Comparison of ENCODE assay signal across 7 cellular contexts in genomic region chr11:67265633-67266423, GRCh38. TPM values are rescaled to one million over a fixed set of nuclear protein-coding genes. Genes with fewer than 3 reads are reported as not detected.
A peak's percentile ranks its signal among the peaks of the same experiment; 100 is the strongest.
DNase-seq lines count a peak whose midpoint lies in the region; ATAC-seq, FAIRE-seq and TF ChIP-seq lines count a peak whose summit lies in the region.

No MANE protein-coding gene starts in this region.

- no peaks in the 10 kb centered on the region for H3K27me3 ChIP-seq in PC-3 (ENCODE audit: low read length)
- no peaks in the 10 kb centered on the region for H3K27me3 ChIP-seq in neural cell (ENCODE audit: insufficient read depth, low read depth, low read length)
- no peaks in the 10 kb centered on the region for H3K27me3 ChIP-seq in thyroid gland

- peak; percentile 68 for TF ChIP-seq CTCF in PC-3 (conservative IDR thresholded peaks at IDR 0.05; ENCODE audit: low read depth, low read length)
- TF ChIP-seq CTCF in fibroblast of pulmonary artery (IDR thresholded peaks at IDR 0.05; ENCODE audit: low read length, missing control alignments) = peak; percentile 30
- TF ChIP-seq CTCF in neural cell (IDR thresholded peaks at IDR 0.05; ENCODE audit: poor library complexity, severe bottlenecking) = peak; percentile 88
- peak; percentile 26 to 90 (median 56) for TF ChIP-seq CTCF in thyroid gland (IDR thresholded peaks at IDR 0.05)

- peak; percentile 90 for FAIRE-seq in GM12892 (lab: Jason Lieb, UNC)

- no TSS peak for BruUV-seq in PC-3 (replicated peaks; lab: Mats Ljungman, UMichigan)

- H3K4me3 ChIP-seq in PC-3 (ENCODE audit: low read length) (peak overlapping the region; percentile 57), fibroblast of pulmonary artery (replicated peaks; ENCODE audit: low read depth, low read length) (peak overlapping the region; percentile 28), neural cell (ENCODE audit: low read length) (peak overlapping the region; percentile 67), thyroid gland (replicated peaks in 1 of 3) (no peak overlapping the region)

- POLR2A ChIA-PET in PC-3 (lab: Charles Lee; ENCODE audit: unreplicated experiment) = interaction anchor here (0.6 kb wide), 1 partner anchor 52 kb away, joined by 5 read pairs; no protein-coding TSS in a partner anchor

- CTCF ChIA-PET in PC-3 (lab: Charles Lee) = interaction anchor here (1.0 kb wide), 1 partner anchor 51 kb away, joined by 19 read pairs; no protein-coding TSS in a partner anchor

- H3K27ac ChIP-seq in PC-3 (ENCODE audit: low read length) (no peak overlapping the region), neural cell (ENCODE audit: low read length) (peak overlapping the region; percentile 24), thyroid gland (peak overlapping the region; percentile 12 to 85 (median 73))

- ATAC-seq in HG03139 (IDR thresholded peaks at IDR 0.05; ENCODE audit: unreplicated experiment) (peak; percentile 34), PC-3 (peak; percentile 39)

- no peaks in the 10 kb centered on the region for H3K9me2 ChIP-seq in PC-3 (replicated peaks; ENCODE audit: low read length)
- H3K9me2 ChIP-seq in neural cell (ENCODE audit: insufficient read depth, low read length) = no peaks in the 10 kb centered on the region

- H3K4me1 ChIP-seq in PC-3 (ENCODE audit: insufficient read depth, low read length) = peaks cover 49% of the 10 kb centered on the region
- H3K4me1 ChIP-seq in thyroid gland = peaks cover 29 to 64% of the 10 kb centered on the region in 2 donors

- H4K20me1 ChIP-seq in PC-3 (ENCODE audit: low read length) (peaks cover 28% of the 10 kb centered on the region), neural cell (ENCODE audit: insufficient read depth) (no peaks in the 10 kb centered on the region)

- DNase-seq in GM12892 (ENCODE audit: insufficient read length) (peak; percentile 86), PC-3 (peak; percentile 77), fibroblast of pulmonary artery (ENCODE audit: low read depth) (peak; percentile 62), thyroid gland (peak; percentile 70 to 74)
- DNase-seq in activated T-helper 1 cell treated with anti-CD3 and anti-CD28 coated beads, Interleukin-2, amount 50 U/mL, for 16 hours (ENCODE audit: low read depth in 1 of 2, low spot score in 1 of 2) = peak; percentile 61 to 75

- H3K9ac ChIP-seq in PC-3 (ENCODE audit: low read length) (no peak overlapping the region; the same call in 1 of the 2 replicates), neural cell (ENCODE audit: low read length) (peak overlapping the region; percentile 60)

- TF ChIP-seq EP300 in neural cell (conservative IDR thresholded peaks at IDR 0.05; ENCODE audit: poor library complexity, severe bottlenecking) = no peak

- intact Hi-C loops in PC-3 (cut with micrococcal nuclease) (loop anchor here (2.0 to 5.0 kb wide), 2 partner anchors 36 to 79 kb away; partner anchors contain the start of gene SSH3), thyroid gland (cut with DNase I) (loop anchor here (2.0 kb wide), 1 partner anchor 53 kb away; no protein-coding TSS in a partner anchor)

- peaks cover 43% of the 10 kb centered on the region for H3K79me2 ChIP-seq in PC-3 (ENCODE audit: low read length)
- H3K79me2 ChIP-seq in neural cell (replicated peaks; ENCODE audit: insufficient read depth, low read length) = peaks cover 32% of the 10 kb centered on the region

- H3K36me3 ChIP-seq in PC-3 (ENCODE audit: low read depth, low read length) (peaks cover 7% of the 10 kb centered on the region; the same call in 1 of the 2 replicates), neural cell (ENCODE audit: insufficient read depth, low read length) (no peaks in the 10 kb centered on the region), thyroid gland (peaks cover 0 to 4% of the 10 kb centered on the region in 2 donors)

- peak overlapping the region; percentile 67 for H2AFZ ChIP-seq in PC-3 (ENCODE audit: low read length)
- H2AFZ ChIP-seq in neural cell (ENCODE audit: low read depth, low read length) = peak overlapping the region; percentile 9

- TF ChIP-seq POLR2A in GM12892 (IDR thresholded peaks at IDR 0.05; ENCODE audit: low read depth, low read length) (no peak), thyroid gland (IDR thresholded peaks at IDR 0.05) (peak in 1 of 2 donors; percentile 3)

- peaks cover 4% of the 10 kb centered on the region for H3F3A ChIP-seq in PC-3 (ENCODE audit: low read length, unreplicated experiment)
- H3F3A ChIP-seq in neural cell (ENCODE audit: insufficient read depth, low read length, poor library complexity, severe bottlenecking) = no peaks in the 10 kb centered on the region

- WGBS in thyroid gland, 2 donors = 19 to 70% methylated on average over 8 to 31 of the region's 47 CpGs

- TF ChIP-seq RAD21 in neural cell (conservative IDR thresholded peaks at IDR 0.05) = peak; percentile 70

- H3K4me2 ChIP-seq in PC-3 (ENCODE audit: low read length) (peak overlapping the region; percentile 79), neural cell (ENCODE audit: low read length) (peak overlapping the region; percentile 1)

- no peaks in the 10 kb centered on the region for H3K9me3 ChIP-seq in PC-3 (ENCODE audit: low read length)
- H3K9me3 ChIP-seq in neural cell (ENCODE audit: low read length) = no peaks in the 10 kb centered on the region
- H3K9me3 ChIP-seq in thyroid gland = no peaks in the 10 kb centered on the region

TF ChIP-seq in neural cell, 6 proteins besides CTCF, POLR2A, EP300 and RAD21:
- no peak for TF ChIP-seq TAF1 (IDR thresholded peaks at IDR 0.05; ENCODE audit: low read depth)
- no peak for TF ChIP-seq POLR2AphosphoS5 (IDR thresholded peaks at IDR 0.05)
- no peak for TF ChIP-seq REST (IDR thresholded peaks at IDR 0.05; ENCODE audit: borderline replicate concordance)
- no peak for TF ChIP-seq EZH2 (IDR thresholded peaks at IDR 0.05; ENCODE audit: borderline replicate concordance, insufficient read depth, low read length, poor library complexity, severe bottlenecking)
- TF ChIP-seq MXI1 (conservative IDR thresholded peaks at IDR 0.05; ENCODE audit: poor library complexity, severe bottlenecking) = peak; percentile 23
- TF ChIP-seq SMC3 (conservative IDR thresholded peaks at IDR 0.05; ENCODE audit: poor library complexity) = peak; percentile 79

RNA-seq across cellular contexts. Expression of gene GRK2, which starts 0.4 kb away (rescaled TPM):
- 131 TPM for polyA plus RNA-seq in GM12892 (2012; ENCODE audit: missing spikeins)
- total RNA-seq in PC-3 (2014; rRNA removed) = 103 TPM in 2 replicates
- polyA plus RNA-seq in neural cell = 47.3 and 59.1 TPM in 2 replicates
- 60.9 and 68.9 TPM in 2 replicates for polyA minus RNA-seq in neural cell
- 10 to 100 TPM; 32.8 to 55.8 (median 40.6) TPM for total RNA-seq in thyroid gland

RNA-seq across cellular contexts. Expression of gene ANKRD13D, which starts 23.3 kb away (rescaled TPM):
- polyA plus RNA-seq in GM12892 (2012; ENCODE audit: missing spikeins) = 22.1 TPM
- total RNA-seq in PC-3 (2014; rRNA removed) = 58.9 and 63.9 TPM in 2 replicates
- polyA plus RNA-seq in neural cell = 93.5 and 111 TPM in 2 replicates
- 48.3 and 59.2 TPM in 2 replicates for polyA minus RNA-seq in neural cell
- 10 to 100 TPM; 27.9 to 36.8 (median 31.5) TPM for total RNA-seq in thyroid gland

RNA-seq across cellular contexts. Expression of gene SSH3, which starts 37.5 kb away (rescaled TPM):
- polyA plus RNA-seq in GM12892 (2012; ENCODE audit: missing spikeins) = 0.30 TPM
- 35.1 and 52.4 TPM in 2 replicates for total RNA-seq in PC-3 (2014; rRNA removed)
- 0.89 and 1.4 TPM in 2 replicates for polyA plus RNA-seq in neural cell
- 3.4 TPM in 1 of 2 replicates, not detected in the other for polyA minus RNA-seq in neural cell
- 10 to 100 TPM; 50.5 to 59.9 (median 54.4) TPM for total RNA-seq in thyroid gland

Comparison
In these comparisons a context has a peak if more than half of its experiments do, and no peak if none do; other contexts are left out.
1. H3K4me3 ChIP-seq: peak in PC-3 (single experiment), fibroblast of pulmonary artery (single experiment) and neural cell (single experiment); none in thyroid gland (0 of 3).
2. CTCF ChIP-seq: peak in every context shown above with its lines; median percentile 88 in neural cell; 68 in PC-3; 56 in thyroid gland; 30 in fibroblast of pulmonary artery.
3. Peak in every context shown above with its lines, with median percentiles within 50 percentile points of each other: DNase-seq.